Comparison of ENCODE assay signal across 1 cellular context in genomic region chr9:115411516-115411915, GRCh38.
TF ChIP-seq lines count a peak whose summit lies in the region.

No MANE protein-coding gene starts in this region.

TF ChIP-seq in GM23338, 12 proteins besides CTCF, POLR2A, EP300 and RAD21 (continued from another document):
- no peak for TF ChIP-seq ZNF462 (CRISPR knock-in tag; IDR thresholded peaks at IDR 0.05)
- TF ChIP-seq ZNF114 (CRISPR knock-in tag; IDR thresholded peaks at IDR 0.05): no peak
- no peak for TF ChIP-seq NANOG (IDR thresholded peaks at IDR 0.05; ENCODE audit: borderline replicate concordance)
- no peak for TF ChIP-seq JUNB (IDR thresholded peaks at IDR 0.05; ENCODE audit: unreplicated experiment)
- TF ChIP-seq ETS1 (IDR thresholded peaks at IDR 0.05): no peak
- no peak for TF ChIP-seq POLR2AphosphoS5 (IDR thresholded peaks at IDR 0.05; ENCODE audit: low read depth)
- no peak for TF ChIP-seq ZNF331 (CRISPR knock-in tag; IDR thresholded peaks at IDR 0.05; ENCODE audit: low read depth)
- TF ChIP-seq STAT1 (IDR thresholded peaks at IDR 0.05; ENCODE audit: unreplicated experiment): no peak
- no peak for TF ChIP-seq EZH2 (IDR thresholded peaks at IDR 0.05; ENCODE audit: low read depth, unreplicated experiment)
- no peak for TF ChIP-seq CREB1 (CRISPR knock-in tag; IDR thresholded peaks at IDR 0.05; ENCODE audit: low read depth)
- TF ChIP-seq REST (IDR thresholded peaks at IDR 0.05; ENCODE audit: unreplicated experiment): no peak
